Comparison of ENCODE assay signal across 19 cellular contexts in genomic region chr6:21299216-21299615, GRCh38.
DNase-seq lines count a peak whose midpoint lies in the region; ATAC-seq, FAIRE-seq and TF ChIP-seq lines count a peak whose summit lies in the region.
"Had no signal": no experiment of that assay in that cellular context is flagged by ENCODE, and none has a peak within 500 bp of the region (broad histone marks: within the 10 kb centered on the region; RNA-seq: fewer than 3 reads in every experiment).

No MANE protein-coding gene starts in this region.

- H3K4me1 ChIP-seq in A549 (no peaks in the 10 kb centered on the region), IMR-90 (ENCODE audit: control insufficient read depth, insufficient read depth, low read length) (peaks cover 1% of the 10 kb centered on the region; the same call in 1 of the 2 replicates), keratinocyte (ENCODE audit: control insufficient read depth, extremely low read depth, insufficient read depth, low read length) (no peaks in the 10 kb centered on the region)
- H3K4me1 ChIP-seq: Caco-2 had no signal

- POLR2A ChIA-PET in A549 (lab: Yijun Ruan, JAX) (no interaction called here), IMR-90 (lab: Charles Lee; ENCODE audit: unreplicated experiment) (no interaction called here)

- TF ChIP-seq CTCF in A549 (IDR thresholded peaks at IDR 0.05) = no peak
- no peak for TF ChIP-seq CTCF in IMR-90 (conservative IDR thresholded peaks at IDR 0.05; ENCODE audit: low read depth, low read length)
- TF ChIP-seq CTCF in keratinocyte (optimal IDR thresholded peaks at IDR 0.05 in 1 of 3, IDR thresholded peaks at IDR 0.05 in 1 of 3, conservative IDR thresholded peaks at IDR 0.05 in 1 of 3; ENCODE audit: extremely low read depth in 1 of 3, insufficient read depth in 2 of 3, low read length in 3 of 3) = no peak

- FAIRE-seq in A549 (lab: Jason Lieb, UNC) (no peak), keratinocyte (lab: Jason Lieb, UNC) (no peak)
- FAIRE-seq: A204.1, D721Med, G401.6, GM12891 had no signal

- H4K20me1 ChIP-seq in IMR-90 (ENCODE audit: insufficient read depth, low read length) (no peaks in the 10 kb centered on the region), keratinocyte (ENCODE audit: control insufficient read depth, extremely low read depth, insufficient read depth, low read length) (no peaks in the 10 kb centered on the region)
- H4K20me1 ChIP-seq: BLaER1 treated with 17β-estradiol and CSF1 and Interleukin-3, amounts not matched to agents 10 nM and 100 nM had no signal

- no peaks in the 10 kb centered on the region for H3K79me2 ChIP-seq in keratinocyte (ENCODE audit: control insufficient read depth, insufficient read depth, low read length)

- H2BK20ac ChIP-seq in IMR-90 (ENCODE audit: low read depth, low read length) = no peak overlapping the region

- dilution Hi-C loops in IMR-90 (cut with HindIII; ENCODE audit: low sequenced_read_pairs, unreplicated experiment) (no loop called here), keratinocyte (cut with MboI; ENCODE audit: extremely low pct_ligation_motif_present, low sequenced_read_pairs) (no loop called here)

- CTCF ChIA-PET in A549 (lab: Yijun Ruan, JAX) = interaction anchor here (1.1 kb wide), 1 partner anchor 11 kb away, joined by 4 read pairs; no protein-coding TSS in a partner anchor
- CTCF ChIA-PET in IMR-90 (lab: Yijun Ruan, JAX) = no interaction called here

- H3K27ac ChIP-seq in A549 = no peak overlapping the region
- no peak overlapping the region for H3K27ac ChIP-seq in IMR-90 (ENCODE audit: insufficient read depth, low read length)
- no peak overlapping the region for H3K27ac ChIP-seq in keratinocyte (ENCODE audit: control insufficient read depth, insufficient read depth, low read length)
- H3K27ac ChIP-seq: BLaER1 treated with 17β-estradiol and CSF1 and Interleukin-3, amounts not matched to agents 10 nM and 100 nM; C4-2B had no signal

- no peak for ATAC-seq in A549
- no peak for ATAC-seq in IMR-90 (ENCODE audit: low read depth)
- ATAC-seq: CD8-positive, alpha-beta T cell had no signal

- no peak overlapping the region for H3K4me3 ChIP-seq in A549
- no peak overlapping the region for H3K4me3 ChIP-seq in IMR-90 (ENCODE audit: insufficient read depth, low read depth, low read length)
- no peak overlapping the region for H3K4me3 ChIP-seq in keratinocyte (ENCODE audit: control insufficient read depth in 2 of 3, extremely low read depth in 1 of 3, insufficient read depth in 2 of 3, low read depth in 1 of 3, low read length in 3 of 3)
- H3K4me3 ChIP-seq: BLaER1 treated with 17β-estradiol and CSF1 and Interleukin-3, amounts not matched to agents 10 nM and 100 nM had no signal

- H3K36me3 ChIP-seq in IMR-90 (ENCODE audit: control insufficient read depth, insufficient read depth, low read length) (no peaks in the 10 kb centered on the region), keratinocyte (ENCODE audit: control insufficient read depth in 2 of 2, extremely low read depth in 1 of 2, insufficient read depth in 2 of 2, low read length in 2 of 2) (no peaks in the 10 kb centered on the region)
- H3K36me3 ChIP-seq: BLaER1 treated with 17β-estradiol and CSF1 and Interleukin-3, amounts not matched to agents 10 nM and 100 nM had no signal

- H2AFZ ChIP-seq in IMR-90 (replicated peaks; ENCODE audit: low read length, poor library complexity) = no peak overlapping the region
- peak overlapping the region; percentile 16 for H2AFZ ChIP-seq in keratinocyte (ENCODE audit: control insufficient read depth, low read length)

- no peak overlapping the region for H2BK5ac ChIP-seq in IMR-90 (ENCODE audit: low read depth, low read length, poor library complexity, severe bottlenecking)

- H2BK120ac ChIP-seq in IMR-90 (ENCODE audit: low read depth, low read length) = no peak overlapping the region

- TF ChIP-seq POLR2A in A549 (IDR thresholded peaks at IDR 0.05; ENCODE audit: low read length) (no peak), IMR-90 (IDR thresholded peaks at IDR 0.05; ENCODE audit: low read depth, low read length) (no peak)

- no peak overlapping the region for H3K18ac ChIP-seq in IMR-90 (ENCODE audit: low read depth, low read length)

- no peak overlapping the region for H3K14ac ChIP-seq in IMR-90 (replicated peaks; ENCODE audit: low read depth, low read length)

- H3K9me1 ChIP-seq in IMR-90 (ENCODE audit: insufficient read depth, low read length) (no peaks in the 10 kb centered on the region), keratinocyte (ENCODE audit: control insufficient read depth, extremely low read depth, insufficient read depth, low read length) (no peaks in the 10 kb centered on the region)

- H3K9ac ChIP-seq in IMR-90 (ENCODE audit: low read depth, low read length) = no peak overlapping the region
- no peak overlapping the region for H3K9ac ChIP-seq in keratinocyte (ENCODE audit: control insufficient read depth, extremely low read depth, insufficient read depth, low read length)
- H3K9ac ChIP-seq: BLaER1 treated with 17β-estradiol and CSF1 and Interleukin-3, amounts not matched to agents 10 nM and 100 nM had no signal

- H3K23ac ChIP-seq in IMR-90 (ENCODE audit: low read depth, low read length) = no peak overlapping the region

- H3K56ac ChIP-seq in IMR-90 (ENCODE audit: extremely low read depth, insufficient read depth, low read length) = no peak overlapping the region

- BruUV-seq in IMR-90 (replicated peaks; lab: Mats Ljungman, UMichigan) = no TSS peak

- H3K9me3 ChIP-seq in A549 (0 out of 3 replicates have a peak, but pooled peaks cover 5% of the 10 kb centered on the region), IMR-90 (ENCODE audit: control insufficient read depth, insufficient read depth, low read length) (no peaks in the 10 kb centered on the region), keratinocyte (ENCODE audit: control insufficient read depth, low read depth, low read length) (no peaks in the 10 kb centered on the region)

- no peak overlapping the region for H2AK9ac ChIP-seq in IMR-90 (replicated peaks; ENCODE audit: low read depth, low read length, poor library complexity)

- intact Hi-C loops in IMR-90 (cut with micrococcal nuclease) = loop anchor here (10.0 kb wide), 1 partner anchor 184 kb away; no protein-coding TSS in a partner anchor

- in situ Hi-C loops in IMR-90 (cut with MboI; ENCODE audit: low sequenced_read_pairs) = no loop called here

- TF ChIP-seq RAD21 in A549 (conservative IDR thresholded peaks at IDR 0.05 in 1 of 2, IDR thresholded peaks at IDR 0.05 in 1 of 2) (no peak), IMR-90 (IDR thresholded peaks at IDR 0.05; ENCODE audit: low read length) (no peak)

- TF ChIP-seq EP300 in A549 (IDR thresholded peaks at IDR 0.05) = no peak

- H2BK15ac ChIP-seq in IMR-90 (ENCODE audit: low read depth, low read length) = no peak overlapping the region

- whole genome bisulfite sequencing in A549 (ENCODE audit: missing lambda C conversion rate) = 67% methylated on average over 2 of the region's 2 CpGs
- WGBS in IMR-90 (ENCODE audit: extremely low coverage in 2 of 2, insufficient read length in 1 of 2), 2 experiments = no CpG with 5 or more reads among the region's 2 CpGs

- no peaks in the 10 kb centered on the region; the same call in 1 of the 2 replicates for H3K27me3 ChIP-seq in IMR-90 (ENCODE audit: control insufficient read depth, insufficient read depth, low read length)
- no peaks in the 10 kb centered on the region for H3K27me3 ChIP-seq in keratinocyte (ENCODE audit: control insufficient read depth, extremely low read depth, insufficient read depth, low read length)
- H3K27me3 ChIP-seq: BLaER1 treated with 17β-estradiol and CSF1 and Interleukin-3, amounts not matched to agents 10 nM and 100 nM had no signal

- H3K4me2 ChIP-seq in A549 = no peak overlapping the region
- H3K4me2 ChIP-seq in IMR-90 (ENCODE audit: low read depth, low read length) = no peak overlapping the region
- no peak overlapping the region for H3K4me2 ChIP-seq in keratinocyte (ENCODE audit: control insufficient read depth, extremely low read depth, insufficient read depth, low read depth, low read length)
- H3K4me2 ChIP-seq: BLaER1 treated with 17β-estradiol and CSF1 and Interleukin-3, amounts not matched to agents 10 nM and 100 nM had no signal

- no peaks in the 10 kb centered on the region for H3K79me1 ChIP-seq in IMR-90 (ENCODE audit: low read depth in 1 of 2, low read length in 2 of 2)

- DNase-seq in A549 (ENCODE audit: low read depth in 1 of 2, low spot score in 1 of 2) = no peak
- DNase-seq in IMR-90 = no peak
- no peak for DNase-seq in keratinocyte (ENCODE audit: low read depth, low spot score)
- no peak for DNase-seq in activated CD8-positive, alpha-beta memory T cell treated with anti-CD3 and anti-CD28 coated beads, Interleukin-2, amount 50 U/mL, for 48 hours
- DNase-seq in NCI-H1694 (lab: John Stamatoyannopoulos, UW) = no peak
- DNase-seq: 8988T; AML-193; Caco-2; Calu3; CD4-positive, alpha-beta T cell; CD8-positive, alpha-beta T cell; DMS79 treated with DMSO at 0.1 percent for 48 hours; GF-D8 had no signal

- H3K4ac ChIP-seq in IMR-90 (ENCODE audit: low read depth, low read length) = no peak overlapping the region

- H4K8ac ChIP-seq in IMR-90 (ENCODE audit: low read depth in 2 of 2, low read length in 2 of 2) = no peak overlapping the region

- no peak overlapping the region for H4K5ac ChIP-seq in IMR-90 (ENCODE audit: low read depth, low read length)

- no peak overlapping the region for H4K91ac ChIP-seq in IMR-90 (ENCODE audit: insufficient read depth, low read depth, low read length)

- no peak overlapping the region for H2AK5ac ChIP-seq in IMR-90 (ENCODE audit: low read depth, low read length)

TF ChIP-seq in A549, 52 proteins besides CTCF, POLR2A, EP300 and RAD21:
- TF ChIP-seq RFX5 (IDR thresholded peaks at IDR 0.05) (no peak), MAFK (IDR thresholded peaks at IDR 0.05; ENCODE audit: partially characterized antibody) (peak; percentile 60)

TF ChIP-seq in IMR-90, 13 proteins besides CTCF, POLR2A, EP300 and RAD21:
- TF ChIP-seq CEBPB (IDR thresholded peaks at IDR 0.05; ENCODE audit: low read depth, low read length) = no peak
- no peak for TF ChIP-seq USF2 (IDR thresholded peaks at IDR 0.05; ENCODE audit: low read depth, low read length)
- no peak for TF ChIP-seq NFE2L2 (IDR thresholded peaks at IDR 0.05; ENCODE audit: low read depth, low read length)
- TF ChIP-seq BHLHE40 (IDR thresholded peaks at IDR 0.05; ENCODE audit: low read depth, low read length) = no peak
- TF ChIP-seq MAFK (IDR thresholded peaks at IDR 0.05; ENCODE audit: low read depth, low read length) = peak; percentile 56
- TF ChIP-seq MXI1 (IDR thresholded peaks at IDR 0.05; ENCODE audit: borderline replicate concordance, low read depth, low read length) = no peak
